In the genomic region with DNA sequence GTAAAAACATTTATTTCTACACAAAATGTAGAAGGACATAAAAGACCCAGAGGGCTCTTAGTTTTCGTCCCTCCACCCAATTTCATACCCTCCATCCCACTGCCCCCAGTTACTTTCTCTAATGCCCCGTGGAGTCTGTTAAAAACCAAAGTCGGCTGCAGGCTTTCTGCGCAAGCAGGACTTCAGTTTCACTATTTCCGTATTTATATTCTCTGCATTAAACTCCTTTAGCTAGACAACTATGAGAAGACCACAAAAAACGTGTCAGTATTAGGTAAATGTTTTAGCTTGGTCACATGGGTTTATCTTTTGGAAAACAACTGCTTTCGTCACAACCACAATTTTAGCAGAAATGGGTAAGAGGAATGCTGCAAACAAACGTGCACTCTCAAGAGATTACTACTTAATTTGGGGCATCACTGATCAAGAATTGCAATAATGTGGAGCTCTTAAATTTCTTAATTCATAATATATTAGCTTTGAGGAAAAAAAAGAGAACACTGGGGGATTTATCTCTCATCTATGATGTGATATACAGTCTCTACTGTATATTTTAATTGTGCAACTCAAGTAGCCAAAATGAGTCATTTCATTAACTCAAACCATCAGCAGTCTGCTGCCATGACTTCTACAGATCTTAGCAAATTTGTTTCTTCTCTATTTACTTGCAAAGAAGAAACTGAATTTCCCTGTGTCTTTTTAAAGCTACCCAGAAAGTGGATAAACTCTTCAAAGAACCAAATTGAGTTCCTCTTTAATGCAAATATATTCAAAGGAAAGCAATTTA, we compare ENCODE assay signal across 8 cellular contexts. TPM values are rescaled to one million over a fixed set of nuclear protein-coding genes. Genes with fewer than 3 reads are reported as not detected.
DNase-seq lines count a peak whose midpoint lies in the region; ATAC-seq and TF ChIP-seq lines count a peak whose summit lies in the region.

No MANE protein-coding gene starts in this region.

- H3K9me3 ChIP-seq in PC-3 (ENCODE audit: low read length) (no peaks in the 10 kb centered on the region), uterus (no peaks in the 10 kb centered on the region)

- H3K4me3 Mint-ChIP-seq in stimulated activated naive CD8-positive, alpha-beta T cell treated with anti-CD3 and anti-CD28 coated beads, Interleukin-15, Interleukin-2, amounts not matched to agents 100 ng/mL and 50 ng/mL, for 24 hours = peak overlapping the region; percentile 99
- peak overlapping the region; percentile 92 for H3K4me3 Mint-ChIP-seq in central memory CD8-positive, alpha-beta T cell
- H3K4me3 Mint-ChIP-seq in memory B cell = peak overlapping the region; percentile 92

- no peak for TF ChIP-seq POLR2A in uterus (IDR thresholded peaks at IDR 0.05)

- peaks cover 20% of the 10 kb centered on the region for H3K4me1 ChIP-seq in PC-3 (ENCODE audit: insufficient read depth, low read length)
- H3K4me1 ChIP-seq in uterus = peaks cover 3 to 6% of the 10 kb centered on the region in 2 donors

- peak overlapping the region; percentile 91 for H3K4me2 ChIP-seq in PC-3 (ENCODE audit: low read length)

- no peak for DNase-seq in stimulated activated naive CD8-positive, alpha-beta T cell treated with anti-CD3 and anti-CD28 coated beads, Interleukin-15, Interleukin-2, amounts not matched to agents 100 U/mL and 50 U/mL, for 24 hours
- DNase-seq in PC-3 (peak; percentile 17), memory B cell (ENCODE audit: low spot score in 2 of 2) (peak in 1 of 2 donors; percentile 21), uterus (no peak), NCI-H748 (lab: John Stamatoyannopoulos, UW; ENCODE audit: unreplicated experiment) (no peak)
- peak; percentile 33 to 41 for DNase-seq in central memory CD8-positive, alpha-beta T cell (ENCODE audit: low spot score in 2 of 2)

- H4K20me1 ChIP-seq in PC-3 (ENCODE audit: low read length) = no peaks in the 10 kb centered on the region

- H3K9ac ChIP-seq in PC-3 (ENCODE audit: low read length) = peak overlapping the region; percentile 86

- H3F3A ChIP-seq in PC-3 (ENCODE audit: low read length, unreplicated experiment) = no peaks in the 10 kb centered on the region

- intact Hi-C loops in PC-3 (cut with micrococcal nuclease) (no loop called here), uterus (cut with DNase I; ENCODE audit: low total_unique reads) (no loop called here)

- H3K79me2 ChIP-seq in PC-3 (ENCODE audit: low read length) = peaks cover 22% of the 10 kb centered on the region

- BruUV-seq in PC-3 (replicated peaks; lab: Mats Ljungman, UMichigan) = no TSS peak

- H3K36me3 ChIP-seq in PC-3 (ENCODE audit: low read depth, low read length) (no peaks in the 10 kb centered on the region), uterus (no peaks in the 10 kb centered on the region)

- peaks cover 7% of the 10 kb centered on the region for H3K36me3 Mint-ChIP-seq in stimulated activated naive CD8-positive, alpha-beta T cell treated with anti-CD3 and anti-CD28 coated beads, Interleukin-15, Interleukin-2, amounts not matched to agents 100 ng/mL and 50 ng/mL, for 24 hours (ENCODE audit: low read depth)
- H3K36me3 Mint-ChIP-seq in central memory CD8-positive, alpha-beta T cell (ENCODE audit: insufficient read depth) = peaks cover 16% of the 10 kb centered on the region
- peaks cover 14% of the 10 kb centered on the region for H3K36me3 Mint-ChIP-seq in memory B cell

- H3K27ac ChIP-seq in PC-3 (ENCODE audit: low read length) = no peak overlapping the region
- H3K27ac ChIP-seq in uterus = peak overlapping the region; percentile 81 to 92

- H3K4me3 ChIP-seq in PC-3 (ENCODE audit: low read length) = peak overlapping the region; percentile 90
- H3K4me3 ChIP-seq in uterus = peak overlapping the region; percentile 34 to 78

- no peaks in the 10 kb centered on the region for H3K9me3 Mint-ChIP-seq in stimulated activated naive CD8-positive, alpha-beta T cell treated with anti-CD3 and anti-CD28 coated beads, Interleukin-15, Interleukin-2, amounts not matched to agents 100 ng/mL and 50 ng/mL, for 24 hours
- H3K9me3 Mint-ChIP-seq in central memory CD8-positive, alpha-beta T cell = no peaks in the 10 kb centered on the region
- peaks cover 3% of the 10 kb centered on the region for H3K9me3 Mint-ChIP-seq in memory B cell

- H3K27me3 Mint-ChIP-seq in stimulated activated naive CD8-positive, alpha-beta T cell treated with anti-CD3 and anti-CD28 coated beads, Interleukin-15, Interleukin-2, amounts not matched to agents 100 ng/mL and 50 ng/mL, for 24 hours = no peaks in the 10 kb centered on the region
- no peaks in the 10 kb centered on the region for H3K27me3 Mint-ChIP-seq in central memory CD8-positive, alpha-beta T cell
- H3K27me3 Mint-ChIP-seq in memory B cell = no peaks in the 10 kb centered on the region

- peaks cover 48% of the 10 kb centered on the region for H3K4me1 Mint-ChIP-seq in stimulated activated naive CD8-positive, alpha-beta T cell treated with anti-CD3 and anti-CD28 coated beads, Interleukin-15, Interleukin-2, amounts not matched to agents 100 ng/mL and 50 ng/mL, for 24 hours (ENCODE audit: low read depth)
- H3K4me1 Mint-ChIP-seq in central memory CD8-positive, alpha-beta T cell = peaks cover 42% of the 10 kb centered on the region
- peaks cover 31% of the 10 kb centered on the region for H3K4me1 Mint-ChIP-seq in memory B cell

- ATAC-seq in stimulated activated naive CD8-positive, alpha-beta T cell treated with anti-CD3 and anti-CD28 coated beads, Interleukin-15, Interleukin-2, amounts not matched to agents 100 U/mL and 50 U/mL, for 24 hours = no peak
- ATAC-seq in HG02885 (IDR thresholded peaks at IDR 0.05; ENCODE audit: poor library complexity, unreplicated experiment) = peak; percentile 31
- no peak for ATAC-seq in PC-3
- peak; percentile 65 for ATAC-seq in central memory CD8-positive, alpha-beta T cell (replicated peaks; ENCODE audit: extremely low read depth, poor library complexity, severe bottlenecking)
- ATAC-seq in memory B cell (ENCODE audit: low read depth) = peak; percentile 17

- H3K27me3 ChIP-seq in PC-3 (ENCODE audit: low read length) (no peaks in the 10 kb centered on the region), uterus (no peaks in the 10 kb centered on the region)

- POLR2A ChIA-PET in PC-3 (lab: Charles Lee; ENCODE audit: unreplicated experiment) = no interaction called here

- no peak for TF ChIP-seq CTCF in PC-3 (conservative IDR thresholded peaks at IDR 0.05; ENCODE audit: low read depth, low read length)
- TF ChIP-seq CTCF in uterus (IDR thresholded peaks at IDR 0.05) = no peak

- CTCF ChIA-PET in PC-3 (lab: Charles Lee) = no interaction called here

- no peaks in the 10 kb centered on the region for H3K9me2 ChIP-seq in PC-3 (replicated peaks; ENCODE audit: low read length)

- peak overlapping the region; percentile 93 for H2AFZ ChIP-seq in PC-3 (ENCODE audit: low read length)

- H3K27ac Mint-ChIP-seq in stimulated activated naive CD8-positive, alpha-beta T cell treated with anti-CD3 and anti-CD28 coated beads, Interleukin-15, Interleukin-2, amounts not matched to agents 100 ng/mL and 50 ng/mL, for 24 hours = peak overlapping the region; percentile 100
- H3K27ac Mint-ChIP-seq in central memory CD8-positive, alpha-beta T cell (ENCODE audit: low read depth) = peak overlapping the region; percentile 98
- peak overlapping the region; percentile 96 for H3K27ac Mint-ChIP-seq in memory B cell

RNA-seq across cellular contexts. Expression of a gene that starts 0.7 kb away (rescaled TPM):
- total RNA-seq in PC-3 (2014; rRNA removed) (7.0 and 8.0 TPM in 2 replicates), uterus (10 to 100 TPM in 1 of 4 donors, 1 to 10 TPM in 3; 4.4 to 16.7 (median 9.5) TPM)

Comparison
In these comparisons a context has a peak if more than half of its experiments do, and no peak if none do; other contexts are left out.
1. ATAC-seq: peak in HG02885 (single experiment), central memory CD8-positive, alpha-beta T cell (single experiment) and memory B cell (single experiment); none in stimulated activated naive CD8-positive, alpha-beta T cell treated with anti-CD3 and anti-CD28 coated beads, Interleukin-15, Interleukin-2, amounts not matched to agents 100 U/mL and 50 U/mL, for 24 hours (single experiment) and PC-3 (single experiment).
2. DNase-seq: peak in PC-3 (single experiment) and central memory CD8-positive, alpha-beta T cell (2 of 2); none in stimulated activated naive CD8-positive, alpha-beta T cell treated with anti-CD3 and anti-CD28 coated beads, Interleukin-15, Interleukin-2, amounts not matched to agents 100 U/mL and 50 U/mL, for 24 hours (single experiment), uterus (0 of 2) and NCI-H748 (single experiment).
3. Peak in every context shown above with its lines, with median percentiles within 50 percentile points of each other: H3K27ac Mint-ChIP-seq and H3K4me3 Mint-ChIP-seq.